Comparison of ENCODE assay signal across 13 cellular contexts in genomic region chr18:43422483-43422882, GRCh38.
DNase-seq lines count a peak whose midpoint lies in the region; ATAC-seq and TF ChIP-seq lines count a peak whose summit lies in the region.
"Had no signal": no experiment of that assay in that cellular context is flagged by ENCODE, and none has a peak within 500 bp of the region (broad histone marks: within the 10 kb centered on the region; RNA-seq: fewer than 3 reads in every experiment).

No MANE protein-coding gene starts in this region.

- H3K9me2 ChIP-seq in SK-N-SH (no peaks in the 10 kb centered on the region), Karpas-422 (replicated peaks; ENCODE audit: insufficient read depth, low read length) (no peaks in the 10 kb centered on the region)

- no peak; the same call in 1 of the 2 replicates for TF ChIP-seq CTCF in SK-N-SH (IDR thresholded peaks at IDR 0.05)

- H3K4me3 ChIP-seq in SK-N-SH (ENCODE audit: low read depth in 2 of 2, low read length in 1 of 2) (no peak overlapping the region; a peak in 1 of 4 replicates), Karpas-422 (ENCODE audit: low read length) (no peak overlapping the region), aorta (ENCODE audit: low read length in 2 of 2) (no peak overlapping the region)
- H3K4me3 ChIP-seq: esophagus squamous epithelium, spleen had no signal

- H3K36me3 ChIP-seq in SK-N-SH (replicated peaks in 1 of 2; ENCODE audit: control insufficient read depth in 1 of 2, insufficient read depth in 2 of 2, low read length in 1 of 2): no peaks in the 10 kb centered on the region
- H3K36me3 ChIP-seq in Karpas-422 (ENCODE audit: insufficient read depth, low read length): no peaks in the 10 kb centered on the region
- H3K36me3 ChIP-seq in aorta (ENCODE audit: control insufficient read depth in 1 of 2, insufficient read depth in 2 of 2, low read length in 1 of 2): no peaks in the 10 kb centered on the region
- H3K36me3 ChIP-seq: esophagus squamous epithelium, spleen had no signal

- H3K9ac ChIP-seq in SK-N-SH (no peak overlapping the region), Karpas-422 (ENCODE audit: low read length) (no peak overlapping the region)

- H3K4me1 ChIP-seq in SK-N-SH (ENCODE audit: control insufficient read depth in 1 of 2, insufficient read depth in 2 of 2, low read depth in 1 of 2, low read length in 1 of 2): peaks cover 0 to 6% of the 10 kb centered on the region in 2 experiments; a peak in 2 of 4 replicates
- no peaks in the 10 kb centered on the region for H3K4me1 ChIP-seq in Karpas-422 (ENCODE audit: low read length)
- no peaks in the 10 kb centered on the region for H3K4me1 ChIP-seq in aorta (ENCODE audit: control insufficient read depth in 1 of 2, insufficient read depth in 2 of 2, low read length in 2 of 2)
- H3K4me1 ChIP-seq: esophagus squamous epithelium, spleen had no signal

- 6% methylated on average over 5 of the region's 5 CpGs for WGBS in SK-N-SH (ENCODE audit: low lambda C conversion rate)
- WGBS in aorta, 2 donors: 22 to 31% methylated on average over 5 of the region's 5 CpGs

- H3K79me2 ChIP-seq in SK-N-SH (ENCODE audit: insufficient read depth) (no peaks in the 10 kb centered on the region), Karpas-422 (ENCODE audit: low read length) (no peaks in the 10 kb centered on the region)

- peak; percentile 47 for TF ChIP-seq RAD21 in SK-N-SH (IDR thresholded peaks at IDR 0.05; ENCODE audit: low read length)

- CTCF ChIA-PET in SK-N-SH (lab: Yijun Ruan, JAX): interaction anchor here (0.7 to 4.6 kb wide), 17 partner anchors 9 to 1308 kb away, joined by 3 to 31 read pairs (median 4); partner anchors contain the start of gene SYT4

- H3K27ac ChIP-seq in SK-N-SH (ENCODE audit: low read depth in 2 of 2, low read length in 1 of 2): no peak overlapping the region
- no peak overlapping the region for H3K27ac ChIP-seq in Karpas-422 (ENCODE audit: low read length)
- H3K27ac ChIP-seq in aorta (ENCODE audit: low read depth in 1 of 2, low read length in 2 of 2): no peak overlapping the region
- H3K27ac ChIP-seq: esophagus squamous epithelium, spleen had no signal

- TF ChIP-seq EP300 in SK-N-SH (IDR thresholded peaks at IDR 0.05; ENCODE audit: borderline replicate concordance in 1 of 2, low read depth in 1 of 2, low read length in 1 of 2): 0 out of 4 replicates have a peak, but pooled peaks of 1 of the 2 experiments have one; percentile 42

- no peak for ATAC-seq in GM19452 (IDR thresholded peaks at IDR 0.05; ENCODE audit: unreplicated experiment)
- ATAC-seq in aorta (ENCODE audit: low FRiP score): no peak

- H2AFZ ChIP-seq in SK-N-SH (ENCODE audit: low read depth) (no peak overlapping the region), Karpas-422 (ENCODE audit: low read length) (no peak overlapping the region)

- POLR2A ChIA-PET in SK-N-SH (lab: Yijun Ruan, JAX): no interaction called here

- H3F3A ChIP-seq in SK-N-SH (replicated peaks; ENCODE audit: insufficient read depth): no peaks in the 10 kb centered on the region

- H4K20me1 ChIP-seq in SK-N-SH (ENCODE audit: insufficient read depth): no peaks in the 10 kb centered on the region
- no peaks in the 10 kb centered on the region for H4K20me1 ChIP-seq in Karpas-422 (ENCODE audit: insufficient read depth, low read depth, low read length)

- H3K4me2 ChIP-seq in SK-N-SH (no peak overlapping the region), Karpas-422 (ENCODE audit: low read depth, low read length, poor library complexity, severe bottlenecking) (no peak overlapping the region)

- H3K27me3 ChIP-seq in SK-N-SH (ENCODE audit: insufficient read depth): no peaks in the 10 kb centered on the region
- no peaks in the 10 kb centered on the region for H3K27me3 ChIP-seq in Karpas-422 (ENCODE audit: low read length)
- H3K27me3 ChIP-seq in aorta (ENCODE audit: control insufficient read depth in 1 of 2, insufficient read depth in 2 of 2, low read length in 1 of 2): no peaks in the 10 kb centered on the region
- H3K27me3 ChIP-seq: esophagus squamous epithelium, spleen had no signal

- intact Hi-C loops in aorta (cut with DNase I): no loop called here

- no peaks in the 10 kb centered on the region for H3K9me3 ChIP-seq in SK-N-SH
- no peaks in the 10 kb centered on the region for H3K9me3 ChIP-seq in Karpas-422 (ENCODE audit: low read length)
- no peaks in the 10 kb centered on the region for H3K9me3 ChIP-seq in aorta (ENCODE audit: control insufficient read depth, low read length)
- H3K9me3 ChIP-seq: esophagus squamous epithelium, spleen had no signal

- peak; percentile 36 for DNase-seq in DMS153 (lab: John Stamatoyannopoulos, UW)
- peak; percentile 4 for DNase-seq in NAMALWA (ENCODE audit: low spot score)
- DNase-seq in SK-N-SH: peak; percentile 47
- peak; percentile 5 for DNase-seq in kidney tubule cell (ENCODE audit: low spot score)
- no peak for DNase-seq in NOMO-1 treated with dmso at 0.1 percent for 144 hours (lab: John Stamatoyannopoulos, UW; ENCODE audit: unreplicated experiment)
- DNase-seq in Karpas-422: no peak
- DNase-seq in aorta: no peak
- DNase-seq: activated CD4-positive, alpha-beta T cell treated with anti-CD3 and anti-CD28 coated beads, Interleukin-2, amount 50 U/mL, for 1 hour; amniotic stem cell; esophagus squamous epithelium; spleen; stimulated activated naive CD4-positive, alpha-beta T cell treated with Interleukin-2 at 50 U/mL for 16 hours had no signal

TF ChIP-seq in SK-N-SH, 30 proteins besides CTCF, POLR2A, EP300 and RAD21:
- TF ChIP-seq CHD2 (IDR thresholded peaks at IDR 0.05; ENCODE audit: low read length, partially characterized antibody): peak; percentile 53
- 0 out of 2 replicates have a peak, but pooled peaks have one; percentile 24 for TF ChIP-seq FOXJ3 (CRISPR knock-in tag; IDR thresholded peaks at IDR 0.05)
- peak; percentile 60; the same call in 1 of the 2 replicates for TF ChIP-seq MXI1 (IDR thresholded peaks at IDR 0.05; ENCODE audit: low read depth, low read length)
- peak; percentile 86 for TF ChIP-seq GATA2 (CRISPR knock-in tag; IDR thresholded peaks at IDR 0.05)
- no peak for TF ChIP-seq TAF1 (IDR thresholded peaks at IDR 0.05; ENCODE audit: borderline replicate concordance, low read depth, low read length)

Comparison
In these comparisons a context has a peak if more than half of its experiments do, and no peak if none do; other contexts are left out.
1. DNase-seq: peak in DMS153 (single experiment), NAMALWA (single experiment), SK-N-SH (single experiment) and kidney tubule cell (single experiment); none in NOMO-1 treated with dmso at 0.1 percent for 144 hours (single experiment), Karpas-422 (single experiment) and aorta (0 of 2).